Comparison of ENCODE assay signal across 9 cellular contexts in genomic region chr6:107655245-107655644, GRCh38.
DNase-seq lines count a peak whose midpoint lies in the region; ATAC-seq and TF ChIP-seq lines count a peak whose summit lies in the region.
"Had no signal": no experiment of that assay in that cellular context is flagged by ENCODE, and none has a peak within 500 bp of the region (broad histone marks: within the 10 kb centered on the region; RNA-seq: fewer than 3 reads in every experiment).

No MANE protein-coding gene starts in this region.

- intact Hi-C loops in dendritic cell treated with granulocyte-macrophage colony-stimulating factor and Interleukin-4, amounts not matched to agents 40 ng/mL and 50 ng/mL, for 4 days (cut with micrococcal nuclease) = no loop called here

- no peaks in the 10 kb centered on the region for H3K9me3 ChIP-seq in neutrophil
- H3K9me3 ChIP-seq: Peyer's patch had no signal

- H3K36me3 ChIP-seq in neutrophil = no peaks in the 10 kb centered on the region
- H3K36me3 ChIP-seq: Peyer's patch had no signal

- H3K27me3 Mint-ChIP-seq in dendritic cell treated with granulocyte-macrophage colony-stimulating factor and Interleukin-4, amounts not matched to agents 40 ng/mL and 50 ng/mL, for 4 days = peaks cover 4% of the 10 kb centered on the region

- peaks cover 52% of the 10 kb centered on the region in 2 experiments for H3K4me1 ChIP-seq in neutrophil (ENCODE audit: control insufficient read depth in 1 of 2, insufficient read depth in 1 of 2, low read depth in 1 of 2, low read length in 1 of 2)

- no peak for TF ChIP-seq CTCF in neutrophil (IDR thresholded peaks at IDR 0.05)

- H3K27me3 ChIP-seq in neutrophil = peaks cover 22% of the 10 kb centered on the region
- H3K27me3 ChIP-seq: Peyer's patch had no signal

- no peaks in the 10 kb centered on the region for H3K9me3 Mint-ChIP-seq in dendritic cell treated with granulocyte-macrophage colony-stimulating factor and Interleukin-4, amounts not matched to agents 40 ng/mL and 50 ng/mL, for 4 days

- peak overlapping the region; percentile 87 for H3K27ac Mint-ChIP-seq in dendritic cell treated with granulocyte-macrophage colony-stimulating factor and Interleukin-4, amounts not matched to agents 40 ng/mL and 50 ng/mL, for 4 days

- H3K36me3 Mint-ChIP-seq in dendritic cell treated with granulocyte-macrophage colony-stimulating factor and Interleukin-4, amounts not matched to agents 40 ng/mL and 50 ng/mL, for 4 days (ENCODE audit: low read depth) = no peaks in the 10 kb centered on the region

- H3K4me3 Mint-ChIP-seq in dendritic cell treated with granulocyte-macrophage colony-stimulating factor and Interleukin-4, amounts not matched to agents 40 ng/mL and 50 ng/mL, for 4 days = peak overlapping the region; percentile 7

- H3K4me1 Mint-ChIP-seq in dendritic cell treated with granulocyte-macrophage colony-stimulating factor and Interleukin-4, amounts not matched to agents 40 ng/mL and 50 ng/mL, for 4 days (ENCODE audit: low read depth) = peaks cover 71% of the 10 kb centered on the region

- DNase-seq in NCI-H146 (lab: John Stamatoyannopoulos, UW) (peak; percentile 38), NCI-H146 treated with DMSO at 0.1 percent for 48 hours (lab: John Stamatoyannopoulos, UW; ENCODE audit: unreplicated experiment) (no peak), NCI-H1694 treated with DMSO at 0.1 percent for 48 hours (lab: John Stamatoyannopoulos, UW) (peak; percentile 21), mesenteric fat pad (ENCODE audit: low spot score) (no peak)
- DNase-seq in activated T-cell treated with anti-CD3 and anti-CD28 coated beads, Interleukin-2, amount 50 U/mL, for 48 hours = no peak
- DNase-seq: Peyer's patch had no signal

- ATAC-seq in GM18907 (IDR thresholded peaks at IDR 0.05; ENCODE audit: unreplicated experiment) = no peak

- no peak overlapping the region for H3K4me3 ChIP-seq in neutrophil (ENCODE audit: low read depth in 1 of 2, low read length in 1 of 2)
- H3K4me3 ChIP-seq: Peyer's patch had no signal

- H3K27ac ChIP-seq in neutrophil = peak overlapping the region; percentile 40
- H3K27ac ChIP-seq: Peyer's patch had no signal

Comparison
In these comparisons a context has a peak if more than half of its experiments do, and no peak if none do; other contexts are left out.
1. DNase-seq: peak in NCI-H146 (single experiment) and NCI-H1694 treated with DMSO at 0.1 percent for 48 hours (single experiment); none in NCI-H146 treated with DMSO at 0.1 percent for 48 hours (single experiment), activated T-cell treated with anti-CD3 and anti-CD28 coated beads, Interleukin-2, amount 50 U/mL, for 48 hours (0 of 2) and mesenteric fat pad (single experiment).